21 cellular contexts compared by ENCODE assay signal in genomic region chr5:154866841-154867240, GRCh38. TPM values are rescaled to one million over a fixed set of nuclear protein-coding genes. Genes with fewer than 3 reads are reported as not detected.
DNase-seq lines count a peak whose midpoint lies in the region; ATAC-seq and TF ChIP-seq lines count a peak whose summit lies in the region.
"Had no signal": no experiment of that assay in that cellular context is flagged by ENCODE, and none has a peak within 500 bp of the region (broad histone marks: within the 10 kb centered on the region; RNA-seq: fewer than 3 reads in every experiment).

No MANE protein-coding gene starts in this region.

- WGBS in prostate gland = 67% methylated on average over 2 of the region's 2 CpGs

- intact Hi-C loops in activated CD4-positive, alpha-beta T cell treated with anti-CD3 and anti-CD28 coated beads for 36 hours (cut with DNase I, micrococcal nuclease) = no loop called here
- intact Hi-C loops in vagina (cut with DNase I) (no loop called here), prostate gland (cut with DNase I) (no loop called here)

- CTCF ChIA-PET in activated CD4-positive, alpha-beta T cell treated with anti-CD3 and anti-CD28 coated beads for 36 hours (lab: Charles Lee) = interaction anchor here (0.6 to 1.2 kb wide), 4 partner anchors 10 to 218 kb away, joined by 3 to 5 read pairs (median 4); no protein-coding TSS in a partner anchor
- CTCF ChIA-PET in activated CD4-positive, alpha-beta T cell treated with anti-CD3 and anti-CD28 coated beads, Interleukin-2, amount 10 ng/mL, durations not matched to agents 7 days and 5 days (lab: Charles Lee) = no interaction called here

- no peak for ATAC-seq in activated CD4-positive, alpha-beta T cell treated with anti-CD3 and anti-CD28 coated beads for 36 hours
- no peak for ATAC-seq in activated naive CD8-positive, alpha-beta T cell treated with anti-CD3 and anti-CD28 coated beads, Interleukin-2, amount 50 U/mL, for 24 hours
- ATAC-seq in HG02973 (IDR thresholded peaks at IDR 0.05; ENCODE audit: unreplicated experiment) = no peak
- ATAC-seq: HepG2 had no signal

- H3K9me3 ChIP-seq in vagina (no peaks in the 10 kb centered on the region), prostate gland (no peaks in the 10 kb centered on the region)

- H3K36me3 Mint-ChIP-seq in activated CD4-positive, alpha-beta T cell treated with anti-CD3 and anti-CD28 coated beads for 36 hours (ENCODE audit: low read depth) = peaks cover 62% of the 10 kb centered on the region
- peaks cover 72% of the 10 kb centered on the region for H3K36me3 Mint-ChIP-seq in activated CD4-positive, alpha-beta T cell treated with anti-CD3 and anti-CD28 coated beads, Interleukin-2, amount 10 ng/mL, durations not matched to agents 7 days and 5 days (ENCODE audit: low read depth)
- H3K36me3 Mint-ChIP-seq in activated naive CD8-positive, alpha-beta T cell treated with anti-CD3 and anti-CD28 coated beads, Interleukin-2, amount 50 U/mL, for 24 hours (ENCODE audit: low read depth) = peaks cover 58% of the 10 kb centered on the region

- peaks cover 0 to 34% of the 10 kb centered on the region in 2 donors for H3K36me3 ChIP-seq in vagina
- no peaks in the 10 kb centered on the region for H3K36me3 ChIP-seq in prostate gland

- H3K27ac ChIP-seq in vagina = no peak overlapping the region
- no peak overlapping the region for H3K27ac ChIP-seq in prostate gland
- H3K27ac ChIP-seq: 22Rv1, KMS-11 had no signal

- H3K4me1 ChIP-seq in vagina (peaks cover 13% of the 10 kb centered on the region), prostate gland (replicated peaks) (no peaks in the 10 kb centered on the region)

- DNase-seq in activated CD4-positive, alpha-beta T cell treated with anti-CD3 and anti-CD28 coated beads for 36 hours = no peak
- no peak for DNase-seq in activated CD4-positive, alpha-beta T cell treated with anti-CD3 and anti-CD28 coated beads, Interleukin-2, amount 10 ng/mL, durations not matched to agents 7 days and 5 days
- DNase-seq in EH (ENCODE audit: low read depth) (peak; percentile 34), fibroblast of peridontal ligament (ENCODE audit: extremely low read depth) (peak; percentile 68), vagina (ENCODE audit: extremely low spot score in 2 of 2) (no peak), prostate gland (ENCODE audit: low spot score) (no peak)
- no peak for DNase-seq in activated naive CD8-positive, alpha-beta T cell treated with anti-CD3 and anti-CD28 coated beads, Interleukin-2, amount 50 U/mL, for 24 hours
- DNase-seq: Calu3; CD4-positive, alpha-beta memory T cell; DMS53; NCI-H1048; NCI-H1436 treated with DMSO at 0.1 percent for 48 hours; NCI-H2029 treated with DMSO at 0.1 percent for 48 hours; NCI-H2171 treated with DMSO at 0.1 percent for 48 hours; NCI-H446 treated with DMSO at 0.1 percent for 48 hours; NK-92 treated with Interleukin-12 subunit alpha and Interleukin-12 subunit beta, amount 100 ng/mL, for 24 hours had no signal

- no peaks in the 10 kb centered on the region for H3K27me3 ChIP-seq in vagina
- no peaks in the 10 kb centered on the region for H3K27me3 ChIP-seq in prostate gland (replicated peaks; ENCODE audit: insufficient read depth)

- no peaks in the 10 kb centered on the region for H3K27me3 Mint-ChIP-seq in activated CD4-positive, alpha-beta T cell treated with anti-CD3 and anti-CD28 coated beads for 36 hours
- no peaks in the 10 kb centered on the region for H3K27me3 Mint-ChIP-seq in activated CD4-positive, alpha-beta T cell treated with anti-CD3 and anti-CD28 coated beads, Interleukin-2, amount 10 ng/mL, durations not matched to agents 7 days and 5 days
- no peaks in the 10 kb centered on the region for H3K27me3 Mint-ChIP-seq in activated naive CD8-positive, alpha-beta T cell treated with anti-CD3 and anti-CD28 coated beads, Interleukin-2, amount 50 U/mL, for 24 hours
- H3K27me3 Mint-ChIP-seq: B cell; CD4-positive, alpha-beta memory T cell had no signal

- H3K4me3 ChIP-seq in vagina (no peak overlapping the region), prostate gland (no peak overlapping the region)

- no peaks in the 10 kb centered on the region for H3K9me3 Mint-ChIP-seq in activated CD4-positive, alpha-beta T cell treated with anti-CD3 and anti-CD28 coated beads for 36 hours (ENCODE audit: low read depth)
- H3K9me3 Mint-ChIP-seq in activated CD4-positive, alpha-beta T cell treated with anti-CD3 and anti-CD28 coated beads, Interleukin-2, amount 10 ng/mL, durations not matched to agents 7 days and 5 days = no peaks in the 10 kb centered on the region
- H3K9me3 Mint-ChIP-seq in activated naive CD8-positive, alpha-beta T cell treated with anti-CD3 and anti-CD28 coated beads, Interleukin-2, amount 50 U/mL, for 24 hours = no peaks in the 10 kb centered on the region
- H3K9me3 Mint-ChIP-seq: CD4-positive, alpha-beta memory T cell had no signal

- H3K4me1 Mint-ChIP-seq in activated CD4-positive, alpha-beta T cell treated with anti-CD3 and anti-CD28 coated beads for 36 hours = peaks cover 39% of the 10 kb centered on the region
- H3K4me1 Mint-ChIP-seq in activated CD4-positive, alpha-beta T cell treated with anti-CD3 and anti-CD28 coated beads, Interleukin-2, amount 10 ng/mL, durations not matched to agents 7 days and 5 days = peaks cover 38% of the 10 kb centered on the region
- peaks cover 44% of the 10 kb centered on the region for H3K4me1 Mint-ChIP-seq in activated naive CD8-positive, alpha-beta T cell treated with anti-CD3 and anti-CD28 coated beads, Interleukin-2, amount 50 U/mL, for 24 hours

- no peak for TF ChIP-seq POLR2A in vagina (IDR thresholded peaks at IDR 0.05)
- TF ChIP-seq POLR2A in prostate gland (IDR thresholded peaks at IDR 0.05) = no peak

- POLR2A ChIA-PET in activated CD4-positive, alpha-beta T cell treated with anti-CD3 and anti-CD28 coated beads for 36 hours (lab: Charles Lee) = no interaction called here
- POLR2A ChIA-PET in activated CD4-positive, alpha-beta T cell treated with anti-CD3 and anti-CD28 coated beads, Interleukin-2, amount 10 ng/mL, durations not matched to agents 7 days and 5 days (lab: Charles Lee) = no interaction called here

- peak overlapping the region; percentile 28 for H3K27ac Mint-ChIP-seq in activated CD4-positive, alpha-beta T cell treated with anti-CD3 and anti-CD28 coated beads for 36 hours
- H3K27ac Mint-ChIP-seq in activated CD4-positive, alpha-beta T cell treated with anti-CD3 and anti-CD28 coated beads, Interleukin-2, amount 10 ng/mL, durations not matched to agents 7 days and 5 days = no peak overlapping the region
- H3K27ac Mint-ChIP-seq in activated naive CD8-positive, alpha-beta T cell treated with anti-CD3 and anti-CD28 coated beads, Interleukin-2, amount 50 U/mL, for 24 hours = peak overlapping the region; percentile 24
- H3K27ac Mint-ChIP-seq: B cell had no signal

- no peak overlapping the region for H3K4me3 Mint-ChIP-seq in activated CD4-positive, alpha-beta T cell treated with anti-CD3 and anti-CD28 coated beads for 36 hours
- H3K4me3 Mint-ChIP-seq in activated CD4-positive, alpha-beta T cell treated with anti-CD3 and anti-CD28 coated beads, Interleukin-2, amount 10 ng/mL, durations not matched to agents 7 days and 5 days = no peak overlapping the region
- no peak overlapping the region for H3K4me3 Mint-ChIP-seq in activated naive CD8-positive, alpha-beta T cell treated with anti-CD3 and anti-CD28 coated beads, Interleukin-2, amount 50 U/mL, for 24 hours
- H3K4me3 Mint-ChIP-seq: B cell had no signal

- TF ChIP-seq CTCF in vagina (IDR thresholded peaks at IDR 0.05) (no peak), prostate gland (IDR thresholded peaks at IDR 0.05) (no peak)

RNA-seq across cellular contexts. Expression of gene CNOT8, which starts 8.4 kb away (rescaled TPM):
- total RNA-seq in activated CD4-positive, alpha-beta T cell treated with anti-CD3 and anti-CD28 coated beads for 36 hours = 10 to 100 TPM; 61.8 to 78.1 TPM
- 10 to 100 TPM; 78.7 to 84.7 TPM for total RNA-seq in activated CD4-positive, alpha-beta T cell treated with anti-CD3 and anti-CD28 coated beads, Interleukin-2, amount 10 ng/mL, durations not matched to agents 7 days and 5 days
- total RNA-seq in vagina = 62.1 TPM
- 10 to 100 TPM; 46.3 to 95.2 TPM for total RNA-seq in prostate gland

RNA-seq across cellular contexts. Expression of gene FAXDC2, which starts 16.4 kb away (rescaled TPM):
- under 1 TPM in 1 of 2 experiments, not detected in 1; 0.14 TPM for total RNA-seq in activated CD4-positive, alpha-beta T cell treated with anti-CD3 and anti-CD28 coated beads for 36 hours
- not detected for total RNA-seq in activated CD4-positive, alpha-beta T cell treated with anti-CD3 and anti-CD28 coated beads, Interleukin-2, amount 10 ng/mL, durations not matched to agents 7 days and 5 days
- total RNA-seq in vagina (35.4 TPM), prostate gland (10 to 100 TPM; 35.3 to 81.7 TPM)
- total RNA-seq: B cell, Calu3 had no signal

Comparison
In these comparisons a context has a peak if more than half of its experiments do, and no peak if none do; other contexts are left out.
1. DNase-seq: peak in EH (single experiment) and fibroblast of peridontal ligament (single experiment); none in activated CD4-positive, alpha-beta T cell treated with anti-CD3 and anti-CD28 coated beads for 36 hours (single experiment), activated CD4-positive, alpha-beta T cell treated with anti-CD3 and anti-CD28 coated beads, Interleukin-2, amount 10 ng/mL, durations not matched to agents 7 days and 5 days (single experiment), activated naive CD8-positive, alpha-beta T cell treated with anti-CD3 and anti-CD28 coated beads, Interleukin-2, amount 50 U/mL, for 24 hours (single experiment), vagina (0 of 2) and prostate gland (single experiment).
2. RNA of gene FAXDC2, which starts 16.4 kb away (total RNA-seq): 35.3 to 81.7 TPM in prostate gland and 35.4 TPM in vagina (single experiment); not detected in activated CD4-positive, alpha-beta T cell treated with anti-CD3 and anti-CD28 coated beads, Interleukin-2, amount 10 ng/mL, durations not matched to agents 7 days and 5 days and 0.14 TPM in activated CD4-positive, alpha-beta T cell treated with anti-CD3 and anti-CD28 coated beads for 36 hours; every median in the first group is over 10 times any median in the second.